ENCODE assay signal across 3 cellular contexts in the genomic region with DNA sequence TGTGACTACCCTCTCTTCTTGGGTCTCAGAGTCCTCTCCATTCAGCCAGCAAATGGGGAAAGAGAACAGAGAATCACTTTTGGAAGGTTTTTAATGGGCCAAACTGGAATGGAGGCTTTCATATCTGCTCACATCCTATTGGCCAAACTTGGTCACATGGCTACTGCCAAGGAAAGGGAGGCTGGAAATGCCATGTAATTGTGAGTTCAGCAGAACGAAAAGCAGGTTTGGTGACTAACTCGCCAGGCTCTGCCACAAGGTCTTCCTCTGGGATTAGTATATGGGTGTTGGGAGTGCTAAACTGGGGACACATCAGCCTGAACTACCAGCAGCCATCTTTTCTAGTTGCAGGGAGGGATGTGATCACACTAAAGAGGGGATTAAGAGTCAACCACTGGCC.
TF ChIP-seq lines count a peak whose summit lies in the region.

No MANE protein-coding gene starts in this region.

TF ChIP-seq in SK-N-SH, 30 proteins besides CTCF, POLR2A, EP300 and RAD21:
- no peak for TF ChIP-seq TEAD4 (IDR thresholded peaks at IDR 0.05; ENCODE audit: borderline replicate concordance, insufficient read depth)
- no peak for TF ChIP-seq MEF2A (IDR thresholded peaks at IDR 0.05; ENCODE audit: borderline replicate concordance, low read depth)
- no peak for TF ChIP-seq JUND (IDR thresholded peaks at IDR 0.05)
- TF ChIP-seq, protein P1, sequence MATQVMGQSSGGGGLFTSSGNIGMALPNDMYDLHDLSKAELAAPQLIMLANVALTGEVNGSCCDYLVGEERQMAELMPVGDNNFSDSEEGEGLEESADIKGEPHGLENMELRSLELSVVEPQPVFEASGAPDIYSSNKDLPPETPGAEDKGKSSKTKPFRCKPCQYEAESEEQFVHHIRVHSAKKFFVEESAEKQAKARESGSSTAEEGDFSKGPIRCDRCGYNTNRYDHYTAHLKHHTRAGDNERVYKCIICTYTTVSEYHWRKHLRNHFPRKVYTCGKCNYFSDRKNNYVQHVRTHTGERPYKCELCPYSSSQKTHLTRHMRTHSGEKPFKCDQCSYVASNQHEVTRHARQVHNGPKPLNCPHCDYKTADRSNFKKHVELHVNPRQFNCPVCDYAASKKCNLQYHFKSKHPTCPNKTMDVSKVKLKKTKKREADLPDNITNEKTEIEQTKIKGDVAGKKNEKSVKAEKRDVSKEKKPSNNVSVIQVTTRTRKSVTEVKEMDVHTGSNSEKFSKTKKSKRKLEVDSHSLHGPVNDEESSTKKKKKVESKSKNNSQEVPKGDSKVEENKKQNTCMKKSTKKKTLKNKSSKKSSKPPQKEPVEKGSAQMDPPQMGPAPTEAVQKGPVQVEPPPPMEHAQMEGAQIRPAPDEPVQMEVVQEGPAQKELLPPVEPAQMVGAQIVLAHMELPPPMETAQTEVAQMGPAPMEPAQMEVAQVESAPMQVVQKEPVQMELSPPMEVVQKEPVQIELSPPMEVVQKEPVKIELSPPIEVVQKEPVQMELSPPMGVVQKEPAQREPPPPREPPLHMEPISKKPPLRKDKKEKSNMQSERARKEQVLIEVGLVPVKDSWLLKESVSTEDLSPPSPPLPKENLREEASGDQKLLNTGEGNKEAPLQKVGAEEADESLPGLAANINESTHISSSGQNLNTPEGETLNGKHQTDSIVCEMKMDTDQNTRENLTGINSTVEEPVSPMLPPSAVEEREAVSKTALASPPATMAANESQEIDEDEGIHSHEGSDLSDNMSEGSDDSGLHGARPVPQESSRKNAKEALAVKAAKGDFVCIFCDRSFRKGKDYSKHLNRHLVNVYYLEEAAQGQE (IDR thresholded peaks at IDR 0.05; ENCODE audit: low read depth, low read length) = no peak
- TF ChIP-seq, protein P2, sequence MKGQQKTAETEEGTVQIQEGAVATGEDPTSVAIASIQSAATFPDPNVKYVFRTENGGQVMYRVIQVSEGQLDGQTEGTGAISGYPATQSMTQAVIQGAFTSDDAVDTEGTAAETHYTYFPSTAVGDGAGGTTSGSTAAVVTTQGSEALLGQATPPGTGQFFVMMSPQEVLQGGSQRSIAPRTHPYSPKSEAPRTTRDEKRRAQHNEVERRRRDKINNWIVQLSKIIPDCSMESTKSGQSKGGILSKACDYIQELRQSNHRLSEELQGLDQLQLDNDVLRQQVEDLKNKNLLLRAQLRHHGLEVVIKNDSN (IDR thresholded peaks at IDR 0.05; ENCODE audit: borderline replicate concordance, low read depth) = peak; percentile 32; the same call in 1 of the 2 replicates
- TF ChIP-seq, protein P3, sequence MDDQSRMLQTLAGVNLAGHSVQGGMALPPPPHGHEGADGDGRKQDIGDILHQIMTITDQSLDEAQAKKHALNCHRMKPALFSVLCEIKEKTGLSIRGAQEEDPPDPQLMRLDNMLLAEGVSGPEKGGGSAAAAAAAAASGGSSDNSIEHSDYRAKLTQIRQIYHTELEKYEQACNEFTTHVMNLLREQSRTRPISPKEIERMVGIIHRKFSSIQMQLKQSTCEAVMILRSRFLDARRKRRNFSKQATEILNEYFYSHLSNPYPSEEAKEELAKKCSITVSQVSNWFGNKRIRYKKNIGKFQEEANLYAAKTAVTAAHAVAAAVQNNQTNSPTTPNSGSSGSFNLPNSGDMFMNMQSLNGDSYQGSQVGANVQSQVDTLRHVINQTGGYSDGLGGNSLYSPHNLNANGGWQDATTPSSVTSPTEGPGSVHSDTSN (IDR thresholded peaks at IDR 0.05) = no peak
- no peak for TF ChIP-seq ELF1 (IDR thresholded peaks at IDR 0.05)

TF ChIP-seq in SK-N-SH treated with all-trans-retinoic acid at 6 μM for 48 hours, 23 proteins besides CTCF, POLR2A, EP300 and RAD21:
- TF ChIP-seq ISL1 (CRISPR knock-in tag; IDR thresholded peaks at IDR 0.05) (no peak), CSDC2 (CRISPR knock-in tag; IDR thresholded peaks at IDR 0.05) (no peak), OSR1 (CRISPR knock-in tag; IDR thresholded peaks at IDR 0.05) (no peak)
- TF ChIP-seq, protein P4, sequence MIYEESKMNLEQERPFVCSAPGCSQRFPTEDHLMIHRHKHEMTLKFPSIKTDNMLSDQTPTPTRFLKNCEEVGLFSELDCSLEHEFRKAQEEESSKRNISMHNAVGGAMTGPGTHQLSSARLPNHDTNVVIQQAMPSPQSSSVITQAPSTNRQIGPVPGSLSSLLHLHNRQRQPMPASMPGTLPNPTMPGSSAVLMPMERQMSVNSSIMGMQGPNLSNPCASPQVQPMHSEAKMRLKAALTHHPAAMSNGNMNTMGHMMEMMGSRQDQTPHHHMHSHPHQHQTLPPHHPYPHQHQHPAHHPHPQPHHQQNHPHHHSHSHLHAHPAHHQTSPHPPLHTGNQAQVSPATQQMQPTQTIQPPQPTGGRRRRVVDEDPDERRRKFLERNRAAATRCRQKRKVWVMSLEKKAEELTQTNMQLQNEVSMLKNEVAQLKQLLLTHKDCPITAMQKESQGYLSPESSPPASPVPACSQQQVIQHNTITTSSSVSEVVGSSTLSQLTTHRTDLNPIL (CRISPR knock-in tag; IDR thresholded peaks at IDR 0.05; ENCODE audit: low read depth) = no peak
- TF ChIP-seq, protein P5, sequence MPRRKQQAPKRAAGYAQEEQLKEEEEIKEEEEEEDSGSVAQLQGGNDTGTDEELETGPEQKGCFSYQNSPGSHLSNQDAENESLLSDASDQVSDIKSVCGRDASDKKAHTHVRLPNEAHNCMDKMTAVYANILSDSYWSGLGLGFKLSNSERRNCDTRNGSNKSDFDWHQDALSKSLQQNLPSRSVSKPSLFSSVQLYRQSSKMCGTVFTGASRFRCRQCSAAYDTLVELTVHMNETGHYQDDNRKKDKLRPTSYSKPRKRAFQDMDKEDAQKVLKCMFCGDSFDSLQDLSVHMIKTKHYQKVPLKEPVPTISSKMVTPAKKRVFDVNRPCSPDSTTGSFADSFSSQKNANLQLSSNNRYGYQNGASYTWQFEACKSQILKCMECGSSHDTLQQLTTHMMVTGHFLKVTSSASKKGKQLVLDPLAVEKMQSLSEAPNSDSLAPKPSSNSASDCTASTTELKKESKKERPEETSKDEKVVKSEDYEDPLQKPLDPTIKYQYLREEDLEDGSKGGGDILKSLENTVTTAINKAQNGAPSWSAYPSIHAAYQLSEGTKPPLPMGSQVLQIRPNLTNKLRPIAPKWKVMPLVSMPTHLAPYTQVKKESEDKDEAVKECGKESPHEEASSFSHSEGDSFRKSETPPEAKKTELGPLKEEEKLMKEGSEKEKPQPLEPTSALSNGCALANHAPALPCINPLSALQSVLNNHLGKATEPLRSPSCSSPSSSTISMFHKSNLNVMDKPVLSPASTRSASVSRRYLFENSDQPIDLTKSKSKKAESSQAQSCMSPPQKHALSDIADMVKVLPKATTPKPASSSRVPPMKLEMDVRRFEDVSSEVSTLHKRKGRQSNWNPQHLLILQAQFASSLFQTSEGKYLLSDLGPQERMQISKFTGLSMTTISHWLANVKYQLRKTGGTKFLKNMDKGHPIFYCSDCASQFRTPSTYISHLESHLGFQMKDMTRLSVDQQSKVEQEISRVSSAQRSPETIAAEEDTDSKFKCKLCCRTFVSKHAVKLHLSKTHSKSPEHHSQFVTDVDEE (CRISPR knock-in tag; IDR thresholded peaks at IDR 0.05) = no peak

TF ChIP-seq in GM12878, 131 proteins besides CTCF, POLR2A, EP300 and RAD21:
- TF ChIP-seq, protein P6, sequence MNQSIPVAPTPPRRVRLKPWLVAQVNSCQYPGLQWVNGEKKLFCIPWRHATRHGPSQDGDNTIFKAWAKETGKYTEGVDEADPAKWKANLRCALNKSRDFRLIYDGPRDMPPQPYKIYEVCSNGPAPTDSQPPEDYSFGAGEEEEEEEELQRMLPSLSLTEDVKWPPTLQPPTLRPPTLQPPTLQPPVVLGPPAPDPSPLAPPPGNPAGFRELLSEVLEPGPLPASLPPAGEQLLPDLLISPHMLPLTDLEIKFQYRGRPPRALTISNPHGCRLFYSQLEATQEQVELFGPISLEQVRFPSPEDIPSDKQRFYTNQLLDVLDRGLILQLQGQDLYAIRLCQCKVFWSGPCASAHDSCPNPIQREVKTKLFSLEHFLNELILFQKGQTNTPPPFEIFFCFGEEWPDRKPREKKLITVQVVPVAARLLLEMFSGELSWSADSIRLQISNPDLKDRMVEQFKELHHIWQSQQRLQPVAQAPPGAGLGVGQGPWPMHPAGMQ (IDR thresholded peaks at IDR 0.05; ENCODE audit: borderline replicate concordance) = no peak
- TF ChIP-seq MTA3 (IDR thresholded peaks at IDR 0.05; ENCODE audit: borderline replicate concordance, low read length) = no peak
- TF ChIP-seq, protein P2 (IDR thresholded peaks at IDR 0.05; ENCODE audit: borderline replicate concordance, extremely low read length, insufficient read depth, low read depth, low read length) = peak; percentile 21
- no peak for TF ChIP-seq ZNF217 (IDR thresholded peaks at IDR 0.05)
- TF ChIP-seq, protein P7, sequence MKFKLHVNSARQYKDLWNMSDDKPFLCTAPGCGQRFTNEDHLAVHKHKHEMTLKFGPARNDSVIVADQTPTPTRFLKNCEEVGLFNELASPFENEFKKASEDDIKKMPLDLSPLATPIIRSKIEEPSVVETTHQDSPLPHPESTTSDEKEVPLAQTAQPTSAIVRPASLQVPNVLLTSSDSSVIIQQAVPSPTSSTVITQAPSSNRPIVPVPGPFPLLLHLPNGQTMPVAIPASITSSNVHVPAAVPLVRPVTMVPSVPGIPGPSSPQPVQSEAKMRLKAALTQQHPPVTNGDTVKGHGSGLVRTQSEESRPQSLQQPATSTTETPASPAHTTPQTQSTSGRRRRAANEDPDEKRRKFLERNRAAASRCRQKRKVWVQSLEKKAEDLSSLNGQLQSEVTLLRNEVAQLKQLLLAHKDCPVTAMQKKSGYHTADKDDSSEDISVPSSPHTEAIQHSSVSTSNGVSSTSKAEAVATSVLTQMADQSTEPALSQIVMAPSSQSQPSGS (IDR thresholded peaks at IDR 0.05; ENCODE audit: low read length) = no peak
- no peak for TF ChIP-seq FOXM1 (IDR thresholded peaks at IDR 0.05; ENCODE audit: low read depth, low read length)
